ENCODE assay signal across 1 cellular context in the genomic region with DNA sequence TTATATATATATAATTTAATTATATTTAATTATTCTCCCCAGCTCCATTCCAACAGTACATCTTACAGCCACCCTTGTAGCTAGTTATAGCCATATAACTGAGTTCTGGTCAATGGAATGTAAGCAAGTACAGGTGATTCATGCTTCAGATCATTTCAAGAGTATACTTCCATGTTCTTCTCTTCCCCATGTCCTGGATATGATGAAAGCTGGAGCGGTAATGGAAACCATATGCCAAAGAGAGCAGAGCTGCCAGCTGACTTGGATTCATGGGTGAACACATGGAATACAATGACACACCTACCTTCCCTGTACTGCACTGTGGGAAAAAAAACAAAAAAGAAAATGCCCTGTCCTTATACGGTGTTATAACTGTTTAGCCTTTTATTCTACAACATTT.
TF ChIP-seq lines count a peak whose summit lies in the region.

No MANE protein-coding gene starts in this region.

TF ChIP-seq in HepG2, 621 proteins besides CTCF, POLR2A, EP300 and RAD21:
- TF ChIP-seq KDM5B (CRISPR knock-in tag; IDR thresholded peaks at IDR 0.05; ENCODE audit: borderline replicate concordance), result no peak
- TF ChIP-seq, protein P1, sequence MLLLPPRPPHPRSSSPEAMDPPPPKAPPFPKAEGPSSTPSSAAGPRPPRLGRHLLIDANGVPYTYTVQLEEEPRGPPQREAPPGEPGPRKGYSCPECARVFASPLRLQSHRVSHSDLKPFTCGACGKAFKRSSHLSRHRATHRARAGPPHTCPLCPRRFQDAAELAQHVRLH (CRISPR knock-in tag; IDR thresholded peaks at IDR 0.05; ENCODE audit: borderline replicate concordance, low read depth), result no peak
- no peak for TF ChIP-seq NFIB (CRISPR knock-in tag; IDR thresholded peaks at IDR 0.05; ENCODE audit: borderline replicate concordance)
TF ChIP-seq in HepG2: peak in this region for 0.
